In genomic region chr11:45994421-45995341, GRCh38 we compare ENCODE assay signal across 1 cellular context.
TF ChIP-seq lines count a peak whose summit lies in the region.

No MANE protein-coding gene starts in this region.

TF ChIP-seq in K562, 482 proteins besides CTCF, POLR2A, EP300 and RAD21 (continued from another document and continues in another):
- no peak for TF ChIP-seq CEBPZ (IDR thresholded peaks at IDR 0.05; ENCODE audit: borderline replicate concordance, low read depth, low read length)
- TF ChIP-seq SMARCA5 (IDR thresholded peaks at IDR 0.05) = no peak; the same call in 1 of the 2 replicates
- TF ChIP-seq JUN (IDR thresholded peaks at IDR 0.05; ENCODE audit: borderline replicate concordance, low read depth, low read length) = peak; percentile 67; the same call in 1 of the 2 replicates
- no peak; the same call in 1 of the 2 replicates for TF ChIP-seq JUN (CRISPR knock-in tag; IDR thresholded peaks at IDR 0.05; ENCODE audit: borderline replicate concordance)
- peak; percentile 76; the same call in 1 of the 2 replicates for TF ChIP-seq ZNF175 (CRISPR knock-in tag; IDR thresholded peaks at IDR 0.05; ENCODE audit: low read depth)
- TF ChIP-seq ZNF311 (CRISPR knock-in tag; IDR thresholded peaks at IDR 0.05) = no peak
- TF ChIP-seq KDM1A (IDR thresholded peaks at IDR 0.05) = peak; percentile 87 to 90
- no peak for TF ChIP-seq ZNF785 (CRISPR knock-in tag; IDR thresholded peaks at IDR 0.05)
- TF ChIP-seq ZEB2 (IDR thresholded peaks at IDR 0.05) = peak; percentile 87; the same call in 1 of the 2 replicates
- no peak; the same call in 1 of the 2 replicates for TF ChIP-seq FOXP1 (CRISPR knock-in tag; IDR thresholded peaks at IDR 0.05)
- TF ChIP-seq RUNX1 (IDR thresholded peaks at IDR 0.05; ENCODE audit: low read depth) = no peak
- TF ChIP-seq ZNF408 (CRISPR knock-in tag; IDR thresholded peaks at IDR 0.05; ENCODE audit: low read depth) = no peak
- TF ChIP-seq HSF4 (CRISPR knock-in tag; IDR thresholded peaks at IDR 0.05; ENCODE audit: borderline replicate concordance) = no peak
- no peak for TF ChIP-seq MCM5 (IDR thresholded peaks at IDR 0.05; ENCODE audit: low read depth)
- peak in 1 of 2 experiments; percentile 79 for TF ChIP-seq AFF1 (IDR thresholded peaks at IDR 0.05; ENCODE audit: low read depth in 1 of 2, partially characterized antibody in 2 of 2)
- no peak for TF ChIP-seq OTX1 (CRISPR knock-in tag; IDR thresholded peaks at IDR 0.05)
- no peak for TF ChIP-seq RNF219 (CRISPR knock-in tag; IDR thresholded peaks at IDR 0.05)
- no peak for TF ChIP-seq ZNF263 (CRISPR knock-in tag; IDR thresholded peaks at IDR 0.05; ENCODE audit: borderline replicate concordance)
- TF ChIP-seq MECOM (CRISPR knock-in tag; IDR thresholded peaks at IDR 0.05) = peak; percentile 49; the same call in 1 of the 2 replicates
- no peak for TF ChIP-seq DDX20 (tag; IDR thresholded peaks at IDR 0.05; ENCODE audit: low read depth)
- TF ChIP-seq ILF3 (IDR thresholded peaks at IDR 0.05; ENCODE audit: borderline replicate concordance) = no peak
- no peak for TF ChIP-seq FOXA1 (IDR thresholded peaks at IDR 0.05; ENCODE audit: borderline replicate concordance)
- TF ChIP-seq ESRRA (IDR thresholded peaks at IDR 0.05; ENCODE audit: borderline replicate concordance, low read depth) = 0 out of 2 replicates have a peak, but pooled peaks have one; percentile 12
- no peak for TF ChIP-seq ZNF197 (CRISPR knock-in tag; IDR thresholded peaks at IDR 0.05; ENCODE audit: low read depth)
- TF ChIP-seq HDAC3 (IDR thresholded peaks at IDR 0.05; ENCODE audit: borderline replicate concordance, partially characterized antibody) = peak; percentile 81
- TF ChIP-seq PTBP1 (IDR thresholded peaks at IDR 0.05; ENCODE audit: low read depth, low read length) = no peak
- TF ChIP-seq SREBF1 (IDR thresholded peaks at IDR 0.05; ENCODE audit: borderline replicate concordance, low read depth, low read length) = no peak
- TF ChIP-seq EWSR1 (IDR thresholded peaks at IDR 0.05; ENCODE audit: borderline replicate concordance, low read depth, partially characterized antibody) = no peak
- no peak; the same call in 1 of the 2 replicates for TF ChIP-seq ZNF589 (CRISPR knock-in tag; IDR thresholded peaks at IDR 0.05; ENCODE audit: low read depth)
- no peak for TF ChIP-seq ZC3H4 (CRISPR knock-in tag; IDR thresholded peaks at IDR 0.05; ENCODE audit: borderline replicate concordance)
- peak; percentile 66 for TF ChIP-seq DMBX1 (CRISPR knock-in tag; IDR thresholded peaks at IDR 0.05; ENCODE audit: borderline replicate concordance)
- TF ChIP-seq CLOCK (CRISPR knock-in tag; IDR thresholded peaks at IDR 0.05; ENCODE audit: borderline replicate concordance) = no peak
- no peak for TF ChIP-seq U2AF2 (optimal IDR thresholded peaks at IDR 0.05; ENCODE audit: low read depth, low read length)
- 0 out of 2 replicates have a peak, but pooled peaks have one; percentile 34 for TF ChIP-seq EHMT2 (IDR thresholded peaks at IDR 0.05)
- TF ChIP-seq TSHZ1 (CRISPR knock-in tag; IDR thresholded peaks at IDR 0.05) = no peak
- TF ChIP-seq ZNF561 (CRISPR knock-in tag; conservative IDR thresholded peaks at IDR 0.05) = no peak
- no peak for TF ChIP-seq TCF15 (CRISPR knock-in tag; IDR thresholded peaks at IDR 0.05)
- TF ChIP-seq ZC3H8 (IDR thresholded peaks at IDR 0.05) = no peak
- peak; percentile 88; the same call in 1 of the 2 replicates for TF ChIP-seq LEF1 (IDR thresholded peaks at IDR 0.05)
- TF ChIP-seq XRCC3 (IDR thresholded peaks at IDR 0.05) = no peak
- no peak for TF ChIP-seq RBM25 (IDR thresholded peaks at IDR 0.05; ENCODE audit: low read depth, low read length, severe bottlenecking)
- TF ChIP-seq ARID3B (CRISPR knock-in tag; IDR thresholded peaks at IDR 0.05; ENCODE audit: borderline replicate concordance) = no peak
- no peak for TF ChIP-seq MIER1 (IDR thresholded peaks at IDR 0.05; ENCODE audit: low read depth)
- TF ChIP-seq GATA2 (CRISPR knock-in tag; IDR thresholded peaks at IDR 0.05) = peak; percentile 87
- TF ChIP-seq SMARCA4 (IDR thresholded peaks at IDR 0.05) = peak; percentile 85
- no peak for TF ChIP-seq KAT7 (CRISPR knock-in tag; IDR thresholded peaks at IDR 0.05; ENCODE audit: borderline replicate concordance)
- no peak for TF ChIP-seq POLR2B (IDR thresholded peaks at IDR 0.05; ENCODE audit: low read depth, partially characterized antibody)
